Comparison of ENCODE assay signal across 8 cellular contexts in genomic region chr1:31936278-31936965, GRCh38. TPM values are rescaled to one million over a fixed set of nuclear protein-coding genes. Genes with fewer than 3 reads are reported as not detected.
A peak's percentile ranks its signal among the peaks of the same experiment; 100 is the strongest.
DNase-seq lines count a peak whose midpoint lies in the region; ATAC-seq and TF ChIP-seq lines count a peak whose summit lies in the region.

No MANE protein-coding gene starts in this region.

- TF ChIP-seq CTCF in left ventricle myocardium inferior (IDR thresholded peaks at IDR 0.05; ENCODE audit: borderline replicate concordance) (no peak), tibial artery (IDR thresholded peaks at IDR 0.05) (no peak)

- peak overlapping the region; percentile 100 for H3K4me3 Mint-ChIP-seq in activated naive CD8-positive, alpha-beta T cell

- peaks cover 76% of the 10 kb centered on the region for H3K4me1 Mint-ChIP-seq in activated naive CD8-positive, alpha-beta T cell (ENCODE audit: low read depth)

- H3K4me1 ChIP-seq in left ventricle myocardium inferior, result peaks cover 79% of the 10 kb centered on the region
- H3K4me1 ChIP-seq in tibial artery, result peaks cover 0 to 68% (median 40%) of the 10 kb centered on the region in 4 donors

- no peak for ATAC-seq in Right ventricle myocardium superior (ENCODE audit: poor library complexity)

- H3K36me3 ChIP-seq in left ventricle myocardium inferior (no peaks in the 10 kb centered on the region), tibial artery (no peaks in the 10 kb centered on the region)

- intact Hi-C loops in left ventricle myocardium inferior (cut with micrococcal nuclease), result no loop called here
- intact Hi-C loops in Right ventricle myocardium superior (cut with DNase I), result no loop called here
- intact Hi-C loops in tibial artery (cut with DNase I; ENCODE audit: low total_unique reads), result no loop called here

- H3K27ac Mint-ChIP-seq in activated naive CD8-positive, alpha-beta T cell, result peak overlapping the region; percentile 92

- H3K9me3 ChIP-seq in left ventricle myocardium inferior (replicated peaks) (no peaks in the 10 kb centered on the region), tibial artery (no peaks in the 10 kb centered on the region)

- no peaks in the 10 kb centered on the region for H3K9me3 Mint-ChIP-seq in activated naive CD8-positive, alpha-beta T cell (ENCODE audit: low read depth)

- no peaks in the 10 kb centered on the region for H3K27me3 Mint-ChIP-seq in activated naive CD8-positive, alpha-beta T cell

- H3K27ac ChIP-seq in left ventricle myocardium inferior (replicated peaks), result peak overlapping the region; percentile 94
- H3K27ac ChIP-seq in tibial artery, result peak overlapping the region; percentile 93 to 97

- H3K4me3 ChIP-seq in left ventricle myocardium inferior (peak overlapping the region; percentile 77), tibial artery (peak overlapping the region; percentile 77 to 90)

- no peaks in the 10 kb centered on the region for H3K27me3 ChIP-seq in left ventricle myocardium inferior (ENCODE audit: low read depth)
- no peaks in the 10 kb centered on the region for H3K27me3 ChIP-seq in tibial artery

- peaks cover 6% of the 10 kb centered on the region for H3K36me3 Mint-ChIP-seq in activated naive CD8-positive, alpha-beta T cell

- no peak for DNase-seq in left ventricle myocardium inferior
- no peak for DNase-seq in Right ventricle myocardium superior
- DNase-seq in kidney tubule cell (ENCODE audit: low spot score), result peak; percentile 43
- DNase-seq in tibial artery, result no peak
- DNase-seq in NCI-H1436 treated with DMSO at 0.1 percent for 48 hours (lab: John Stamatoyannopoulos, UW), result no peak
- no peak for DNase-seq in stimulated activated CD4-positive, alpha-beta T cell treated with anti-CD3 and anti-CD28 coated beads, Interleukin-15, amount 100 ng/mL, for 24 hours
- DNase-seq in middle frontal gyrus (ENCODE audit: extremely low spot score, low spot score), result no peak

RNA-seq across cellular contexts. Expression of gene PTP4A2, which starts 1.7 kb away (rescaled TPM):
- total RNA-seq in left ventricle myocardium inferior, result 203 TPM
- 271 TPM for total RNA-seq in Right ventricle myocardium superior
